ENCODE assay signal across 8 cellular contexts in genomic region chr5:41903892-41904799, GRCh38. TPM values are rescaled to one million over a fixed set of nuclear protein-coding genes. Genes with fewer than 3 reads are reported as not detected.
A peak's percentile ranks its signal among the peaks of the same experiment; 100 is the strongest.
DNase-seq lines count a peak whose midpoint lies in the region; ATAC-seq and TF ChIP-seq lines count a peak whose summit lies in the region.

RIMOC1 (plus strand) TSS chr5:41904344; CDS start chr5:41904368, 24 bp downstream.

- H4K20me1 ChIP-seq in OCI-LY1 (ENCODE audit: insufficient read depth, low read length) = no peaks in the 10 kb centered on the region

- H3K4me2 ChIP-seq in OCI-LY1 (ENCODE audit: low read length) = peak within 1 kb of the TSS; percentile 85

- H2AFZ ChIP-seq in OCI-LY1 (ENCODE audit: low read length) = no peak within 1 kb of the TSS

- H3K4me1 Mint-ChIP-seq in Calu3 (ENCODE audit: low read depth, unreplicated experiment) = peaks cover 20% of the 10 kb centered on the region

- BruUV-seq in Calu3 (replicated peaks; lab: Mats Ljungman, UMichigan) = no TSS peak

- peaks cover 31% of the 10 kb centered on the region for H3K36me3 Mint-ChIP-seq in Calu3 (ENCODE audit: insufficient read depth, unreplicated experiment)

- H3K79me2 ChIP-seq in OCI-LY1 (ENCODE audit: insufficient read depth, low read length) = peaks cover 24% of the 10 kb centered on the region

- ATAC-seq in GM21447 (IDR thresholded peaks at IDR 0.05; ENCODE audit: unreplicated experiment) = peak; percentile 99

- H3K4me3 ChIP-seq in HUES64 (ENCODE audit: low read length) = peak within 1 kb of the TSS; percentile 86
- peak within 1 kb of the TSS; percentile 75 for H3K4me3 ChIP-seq in OCI-LY1 (ENCODE audit: low read depth, low read length, poor library complexity, severe bottlenecking)

- H3K9me2 ChIP-seq in OCI-LY1 (ENCODE audit: low read depth, low read length) = no peaks in the 10 kb centered on the region

- H3K27me3 Mint-ChIP-seq in Calu3 (ENCODE audit: unreplicated experiment) = no peaks in the 10 kb centered on the region

- WGBS in HUES64 = under 1% methylated on average over 55 of the region's 55 CpGs

- peak within 1 kb of the TSS; percentile 95 for H3K9ac ChIP-seq in HUES64 (ENCODE audit: low read depth, low read length)
- peak within 1 kb of the TSS; percentile 73 for H3K9ac ChIP-seq in OCI-LY1 (ENCODE audit: low read length)

- H3K27ac ChIP-seq in HUES64 (ENCODE audit: low read depth, low read length) (peak within 1 kb of the TSS; percentile 71), OCI-LY1 (ENCODE audit: low read depth, low read length, poor library complexity, severe bottlenecking) (peak within 1 kb of the TSS; percentile 41)

- DNase-seq in Calu3 (peak; percentile 98), mesenteric fat pad (ENCODE audit: low spot score) (peak; percentile 99)
- DNase-seq in activated CD8-positive, alpha-beta memory T cell treated with anti-CD3 and anti-CD28 coated beads, Interleukin-2, amount 50 U/mL, for 4 hours = peak; percentile 96
- DNase-seq in stimulated activated CD8-positive, alpha-beta memory T cell treated with anti-CD3 and anti-CD28 coated beads, Interleukin-15, amount 100 ng/mL, for 24 hours (ENCODE audit: low read depth) = peak; percentile 92

- in situ Hi-C loops in endometrial microvascular endothelial cells (cut with HindIII; ENCODE audit: inconsistent ontology term, low pct_unique_long_range_greater_than_20kb, low sequenced_read_pairs) = no loop called here

- H3F3A ChIP-seq in OCI-LY1 (ENCODE audit: insufficient read depth, low read length) = no peaks in the 10 kb centered on the region

- TF ChIP-seq CTCF in Calu3 (IDR thresholded peaks at IDR 0.05; ENCODE audit: unreplicated experiment) (no peak), OCI-LY1 (IDR thresholded peaks at IDR 0.05; ENCODE audit: low read length) (no peak)

- H3K9me3 Mint-ChIP-seq in Calu3 (ENCODE audit: low read depth, unreplicated experiment) = no peaks in the 10 kb centered on the region

- peak within 1 kb of the TSS; percentile 99 for H3K27ac Mint-ChIP-seq in Calu3 (ENCODE audit: unreplicated experiment)

- intact Hi-C loops in Calu3 (cut with micrococcal nuclease; ENCODE audit: unreplicated experiment) = loop anchor here (2.0 kb wide), 1 partner anchor 21 kb away; the partner anchor contains the start of gene FBXO4

- H3K9me3 ChIP-seq in HUES64 (ENCODE audit: insufficient read depth, low read depth, low read length) (no peaks in the 10 kb centered on the region), OCI-LY1 (ENCODE audit: low read length) (no peaks in the 10 kb centered on the region)

- CTCF ChIA-PET in Calu3 (lab: Charles Lee) = interaction anchor here (0.5 to 1.6 kb wide), 7 partner anchors 11 to 1005 kb away, joined by 3 to 12 read pairs (median 4); partner anchors contain the start of gene FBXO4

- H3K4me1 ChIP-seq in HUES64 (ENCODE audit: insufficient read depth, low read length) (peaks cover 9% of the 10 kb centered on the region; the same call in 1 of the 2 replicates), OCI-LY1 (ENCODE audit: insufficient read depth, low read length, severe bottlenecking) (peaks cover 21% of the 10 kb centered on the region)

- peak within 1 kb of the TSS; percentile 88 for H3K4me3 Mint-ChIP-seq in Calu3 (ENCODE audit: low read depth, unreplicated experiment)

- H3K36me3 ChIP-seq in HUES64 (ENCODE audit: insufficient read depth, low read length) (peaks cover 25% of the 10 kb centered on the region), OCI-LY1 (ENCODE audit: insufficient read depth, low read length) (peaks cover 20% of the 10 kb centered on the region)

- H3K27me3 ChIP-seq in HUES64 (ENCODE audit: insufficient read depth, low read length) (no peaks in the 10 kb centered on the region; the same call in 1 of the 2 replicates), OCI-LY1 (ENCODE audit: insufficient read depth, low read length) (no peaks in the 10 kb centered on the region)

RNA-seq across cellular contexts. Expression of gene RIMOC1, which starts in this region (rescaled TPM):
- total RNA-seq in Calu3 (2022) = 27.6 and 28.5 TPM in 2 replicates
- polyA plus RNA-seq in HUES64 (2013, experiment 1 of 2) = 21.4 TPM
- 22.3 TPM for polyA plus RNA-seq in HUES64 (2013, experiment 2 of 2)
- total RNA-seq in endometrial microvascular endothelial cells (ENCODE audit: inconsistent ontology term) = 14.6 TPM
- total RNA-seq in mesenteric fat pad = 30.6 TPM

Comparison
In these comparisons a context has a peak if more than half of its experiments do, and no peak if none do; other contexts are left out.
1. Peak in every context shown above with its lines: DNase-seq, ATAC-seq, H3K4me3 ChIP-seq and H3K27ac ChIP-seq.